Comparison of ENCODE assay signal across 19 cellular contexts in genomic region chr22:44119669-44120313, GRCh38.
"Had no signal": no experiment of that assay in that cellular context is flagged by ENCODE, and none has a peak within 500 bp of the region (broad histone marks: within the 10 kb centered on the region; RNA-seq: fewer than 3 reads in every experiment).

No MANE protein-coding gene starts in this region.

- H3K27me3 Mint-ChIP-seq: progenitor cell of endocrine pancreas; stimulated activated memory B cell treated with anti-CD40 and anti-IgM and Interleukin-4, amounts not matched to agents 10 μg/mL and 1 μg/mL and 100 μg/mL, for 72 hours; stimulated activated naive CD8-positive, alpha-beta T cell treated with anti-CD3 and anti-CD28 coated beads, Interleukin-15, Interleukin-2, amounts not matched to agents 100 ng/mL and 50 ng/mL, for 24 hours had no signal

- H3K4me3 Mint-ChIP-seq: naive thymus-derived CD4-positive, alpha-beta T cell; nephron progenitor cell; stimulated activated memory B cell treated with anti-CD40 and anti-IgM and Interleukin-4, amounts not matched to agents 10 μg/mL and 1 μg/mL and 100 μg/mL, for 72 hours; stimulated activated naive CD8-positive, alpha-beta T cell treated with anti-CD3 and anti-CD28 coated beads, Interleukin-15, Interleukin-2, amounts not matched to agents 100 ng/mL and 50 ng/mL, for 24 hours had no signal

- H3K27ac ChIP-seq: dorsolateral prefrontal cortex, heart left ventricle, left lung, tibial nerve had no signal

- H3K27ac Mint-ChIP-seq: nephron progenitor cell; progenitor cell of endocrine pancreas; stimulated activated memory B cell treated with anti-CD40 and anti-IgM and Interleukin-4, amounts not matched to agents 10 μg/mL and 1 μg/mL and 100 μg/mL, for 72 hours; stimulated activated naive CD8-positive, alpha-beta T cell treated with anti-CD3 and anti-CD28 coated beads, Interleukin-15, Interleukin-2, amounts not matched to agents 100 ng/mL and 50 ng/mL, for 24 hours had no signal

- ATAC-seq: esophagus mucosa; left lung; naive thymus-derived CD4-positive, alpha-beta T cell; right cardiac atrium; stimulated activated memory B cell treated with anti-CD40 and anti-IgM and Interleukin-4, amounts not matched to agents 10 μg/mL and 1 μg/mL and 100 μg/mL, for 72 hours had no signal

- DNase-seq: caudate nucleus; cortex of kidney; effector CD8-positive, alpha-beta T cell; hypothalamus; islet precursor cell; mammary epithelial cell; naive thymus-derived CD4-positive, alpha-beta T cell; nephron progenitor cell; stimulated activated CD4-positive, alpha-beta T cell treated with anti-CD3 and anti-CD28 coated beads, Interleukin-4, amount 100 ng/mL, for 1 hour had no signal

- H3K4me1 ChIP-seq: left lung, tibial nerve had no signal

- H3K4me3 ChIP-seq: dorsolateral prefrontal cortex, heart left ventricle, left lung, smooth muscle cell, tibial nerve had no signal

- H3K9me3 ChIP-seq: left lung, tibial nerve had no signal

- H3K9me3 Mint-ChIP-seq: stimulated activated memory B cell treated with anti-CD40 and anti-IgM and Interleukin-4, amounts not matched to agents 10 μg/mL and 1 μg/mL and 100 μg/mL, for 72 hours; stimulated activated naive CD8-positive, alpha-beta T cell treated with anti-CD3 and anti-CD28 coated beads, Interleukin-15, Interleukin-2, amounts not matched to agents 100 ng/mL and 50 ng/mL, for 24 hours had no signal

- H3K27me3 ChIP-seq: dorsolateral prefrontal cortex, heart left ventricle, left lung, tibial nerve had no signal
